1 cellular context compared by ENCODE assay signal in genomic region chr6:149771925-149772324, GRCh38.
TF ChIP-seq lines count a peak whose summit lies in the region.

No MANE protein-coding gene starts in this region.

TF ChIP-seq in HepG2, 621 proteins besides CTCF, POLR2A, EP300 and RAD21:
- TF ChIP-seq ZNF780A (CRISPR knock-in tag; IDR thresholded peaks at IDR 0.05) (no peak), TGIF2 (CRISPR knock-in tag; IDR thresholded peaks at IDR 0.05) (no peak), POGK (CRISPR knock-in tag; conservative IDR thresholded peaks at IDR 0.05) (no peak), PITX1 (CRISPR knock-in tag; IDR thresholded peaks at IDR 0.05) (no peak), ZNF124 (CRISPR knock-in tag; IDR thresholded peaks at IDR 0.05) (no peak), NBN (conservative IDR thresholded peaks at IDR 0.05) (no peak)
